ENCODE assay signal across 8 cellular contexts in the genomic region with DNA sequence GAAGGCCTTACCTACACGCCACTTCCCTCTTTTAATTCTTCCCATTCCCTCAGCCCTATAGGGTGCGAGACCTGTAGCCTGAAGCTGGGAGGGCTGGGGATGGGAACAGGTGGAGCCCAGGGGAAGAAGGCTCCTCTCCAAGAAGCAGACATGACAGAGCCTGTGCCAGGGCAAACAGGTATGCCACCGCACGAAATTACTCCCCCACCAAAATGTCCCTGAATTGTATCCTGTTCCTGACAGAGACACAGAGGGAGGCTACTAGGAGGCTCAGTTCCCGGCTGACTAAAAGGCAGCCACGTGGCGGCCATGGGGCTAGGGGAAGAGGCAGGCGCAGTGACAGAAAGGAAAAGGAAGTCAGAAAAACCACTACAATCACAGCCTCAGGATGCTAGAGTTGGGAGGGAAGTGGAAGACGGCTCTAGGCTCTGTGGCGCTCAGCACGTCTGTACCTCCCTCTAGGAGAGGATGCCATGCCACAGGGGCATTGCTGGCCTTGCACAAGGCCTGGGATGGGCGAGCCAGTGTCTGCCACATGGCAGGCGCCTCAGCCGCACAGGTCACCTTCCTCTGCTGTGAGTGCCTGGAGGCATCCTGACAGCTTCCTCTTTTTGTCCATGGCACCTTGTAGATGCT. TPM values are rescaled to one million over a fixed set of nuclear protein-coding genes. Genes with fewer than 3 reads are reported as not detected.
DNase-seq lines count a peak whose midpoint lies in the region; ATAC-seq, FAIRE-seq and TF ChIP-seq lines count a peak whose summit lies in the region.

No MANE protein-coding gene starts in this region.

- TF ChIP-seq POLR2A in H54 (IDR thresholded peaks at IDR 0.05; ENCODE audit: low read depth, low read length) = no peak

- H3K9me3 ChIP-seq in BLaER1 (no peaks in the 10 kb centered on the region), OCI-LY1 (ENCODE audit: low read length) (no peaks in the 10 kb centered on the region)

- no peaks in the 10 kb centered on the region for H3K9me2 ChIP-seq in OCI-LY1 (ENCODE audit: low read depth, low read length)

- TF ChIP-seq CTCF in OCI-LY1 (IDR thresholded peaks at IDR 0.05; ENCODE audit: low read length) = no peak
- TF ChIP-seq CTCF in omental fat pad (IDR thresholded peaks at IDR 0.05) = no peak

- peaks cover 30% of the 10 kb centered on the region; the same call in 1 of the 2 replicates for H3K36me3 ChIP-seq in BLaER1
- no peaks in the 10 kb centered on the region for H3K36me3 ChIP-seq in OCI-LY1 (ENCODE audit: insufficient read depth, low read length)

- H3K9ac ChIP-seq in BLaER1 (peak overlapping the region; percentile 94), OCI-LY1 (ENCODE audit: low read length) (peak overlapping the region; percentile 47; the same call in 1 of the 2 replicates)

- H3K27ac Mint-ChIP-seq in activated naive CD4-positive, alpha-beta T cell treated with anti-CD3 and anti-CD28 coated beads, Interleukin-2, amount 50 U/mL, for 72 hours = peak overlapping the region; percentile 78 to 95

- no peaks in the 10 kb centered on the region for H3F3A ChIP-seq in OCI-LY1 (ENCODE audit: insufficient read depth, low read length)

- H3K27ac ChIP-seq in BLaER1 (peak overlapping the region; percentile 97), OCI-LY1 (ENCODE audit: low read depth, low read length, poor library complexity, severe bottlenecking) (peak overlapping the region; percentile 82)

- peak in 1 of 2 donors; percentile 23 for DNase-seq in activated naive CD4-positive, alpha-beta T cell treated with anti-CD3 and anti-CD28 coated beads, Interleukin-2, amount 50 U/mL, for 72 hours (ENCODE audit: low spot score in 2 of 2)
- DNase-seq in lung microvascular endothelial cell (ENCODE audit: low read depth in 2 of 2) (peak; percentile 31 to 36), H54 (ENCODE audit: insufficient read length, low spot score) (no peak), omental fat pad (ENCODE audit: low spot score) (no peak), NCI-H2171 (lab: John Stamatoyannopoulos, UW) (no peak), NCI-H1048 (lab: John Stamatoyannopoulos, UW) (no peak)

- H3K4me3 ChIP-seq in BLaER1 (peak overlapping the region; percentile 58), OCI-LY1 (ENCODE audit: low read depth, low read length, poor library complexity, severe bottlenecking) (peak overlapping the region; percentile 7)

- H3K4me1 ChIP-seq in BLaER1 (peaks cover 82% of the 10 kb centered on the region), OCI-LY1 (ENCODE audit: insufficient read depth, low read length, severe bottlenecking) (peaks cover 44% of the 10 kb centered on the region)

- no peak overlapping the region for H2AFZ ChIP-seq in OCI-LY1 (ENCODE audit: low read length)

- FAIRE-seq in H54 (lab: Jason Lieb, UNC) = no peak

- no peaks in the 10 kb centered on the region; the same call in 1 of the 2 replicates for H4K20me1 ChIP-seq in BLaER1
- no peaks in the 10 kb centered on the region for H4K20me1 ChIP-seq in OCI-LY1 (ENCODE audit: insufficient read depth, low read length)

- no peaks in the 10 kb centered on the region for H3K9me3 Mint-ChIP-seq in activated naive CD4-positive, alpha-beta T cell treated with anti-CD3 and anti-CD28 coated beads, Interleukin-2, amount 50 U/mL, for 72 hours

- no peaks in the 10 kb centered on the region for H3K79me2 ChIP-seq in OCI-LY1 (ENCODE audit: insufficient read depth, low read length)

- peak; percentile 39 to 67 for ATAC-seq in activated naive CD4-positive, alpha-beta T cell treated with anti-CD3 and anti-CD28 coated beads, Interleukin-2, amount 50 U/mL, for 72 hours
- no peak for ATAC-seq in omental fat pad (ENCODE audit: low FRiP score)

- no peaks in the 10 kb centered on the region for H3K36me3 Mint-ChIP-seq in activated naive CD4-positive, alpha-beta T cell treated with anti-CD3 and anti-CD28 coated beads, Interleukin-2, amount 50 U/mL, for 72 hours

- H3K4me2 ChIP-seq in BLaER1 = peak overlapping the region; percentile 100
- H3K4me2 ChIP-seq in OCI-LY1 (ENCODE audit: low read length) = peak overlapping the region; percentile 47; the same call in 1 of the 2 replicates

- H3K27me3 ChIP-seq in BLaER1 (no peaks in the 10 kb centered on the region), OCI-LY1 (ENCODE audit: insufficient read depth, low read length) (no peaks in the 10 kb centered on the region)

RNA-seq across cellular contexts. Expression of gene TFEB, which starts 27.7 kb away (rescaled TPM):
- total RNA-seq in activated naive CD4-positive, alpha-beta T cell treated with anti-CD3 and anti-CD28 coated beads, Interleukin-2, amount 50 U/mL, for 72 hours = 10 to 100 TPM in 1 of 2 donors, 1 to 10 TPM in 1; 3.0 to 14.4 TPM
- total RNA-seq in lung microvascular endothelial cell = 5.0 and 6.0 TPM in 2 replicates
- total RNA-seq in omental fat pad = 10 to 100 TPM in 3 of 4 donors, 1 to 10 TPM in 1; 7.1 to 24.4 (median 14.5) TPM

RNA-seq across cellular contexts. Expression of gene PGC, which starts 39.5 kb away (rescaled TPM):
- not detected for total RNA-seq in activated naive CD4-positive, alpha-beta T cell treated with anti-CD3 and anti-CD28 coated beads, Interleukin-2, amount 50 U/mL, for 72 hours
- total RNA-seq in lung microvascular endothelial cell (not detected in 2 replicates), omental fat pad (not detected)

Comparison
In these comparisons a context has a peak if more than half of its experiments do, and no peak if none do; other contexts are left out.
1. DNase-seq: peak in lung microvascular endothelial cell (2 of 2); none in H54 (single experiment), omental fat pad (single experiment), NCI-H2171 (single experiment) and NCI-H1048 (single experiment).